In genomic region chr12:112979281-112979680, GRCh38 we compare ENCODE assay signal across 8 cellular contexts. TPM values are rescaled to one million over a fixed set of nuclear protein-coding genes. Genes with fewer than 3 reads are reported as not detected.
DNase-seq lines count a peak whose midpoint lies in the region; TF ChIP-seq lines count a peak whose summit lies in the region.

No MANE protein-coding gene starts in this region.

- 53% methylated on average over 4 of the region's 4 CpGs for WGBS in prostate gland

- intact Hi-C loops in ascending aorta (cut with DNase I) = no loop called here
- intact Hi-C loops in prostate gland (cut with DNase I) = no loop called here

- no peaks in the 10 kb centered on the region for H4K20me1 ChIP-seq in MM.1S (ENCODE audit: insufficient read depth, low read length)

- H3K27ac ChIP-seq in MM.1S (ENCODE audit: low read length) (peak overlapping the region; percentile 95), ascending aorta (peak overlapping the region; percentile 62 to 75), prostate gland (peak overlapping the region; percentile 71 to 72)

- POLR2A ChIA-PET in HEK293T (lab: Yijun Ruan, JAX) = no interaction called here

- peaks cover 17% of the 10 kb centered on the region for H3K9me3 Mint-ChIP-seq in nephron progenitor cell

- peaks cover 11% of the 10 kb centered on the region for H3K27me3 Mint-ChIP-seq in nephron progenitor cell (ENCODE audit: low read depth, poor library complexity)

- TF ChIP-seq POLR2A in GM15510 (IDR thresholded peaks at IDR 0.05; ENCODE audit: borderline replicate concordance, extremely low read depth, insufficient read length) = peak; percentile 57
- TF ChIP-seq POLR2A in prostate gland (IDR thresholded peaks at IDR 0.05) = no peak

- H3K9me3 ChIP-seq in MM.1S (replicated peaks; ENCODE audit: insufficient read depth, low read length) (no peaks in the 10 kb centered on the region), ascending aorta (peaks cover 0 to 2% of the 10 kb centered on the region in 2 donors), prostate gland (no peaks in the 10 kb centered on the region)

- H3K36me3 ChIP-seq in MM.1S (replicated peaks; ENCODE audit: insufficient read depth, low read length) = no peaks in the 10 kb centered on the region
- H3K36me3 ChIP-seq in ascending aorta = no peaks in the 10 kb centered on the region
- no peaks in the 10 kb centered on the region for H3K36me3 ChIP-seq in prostate gland

- peak overlapping the region; percentile 81 for H3K9ac ChIP-seq in MM.1S (ENCODE audit: low read length)

- H3K9me2 ChIP-seq in MM.1S (replicated peaks; ENCODE audit: insufficient read depth, low read length) = no peaks in the 10 kb centered on the region

- CTCF ChIA-PET in HEK293T (lab: Yijun Ruan, JAX) = no interaction called here

- H3K27me3 ChIP-seq in MM.1S (replicated peaks; ENCODE audit: insufficient read depth, low read length) (no peaks in the 10 kb centered on the region), ascending aorta (no peaks in the 10 kb centered on the region), prostate gland (replicated peaks; ENCODE audit: insufficient read depth) (no peaks in the 10 kb centered on the region)

- H3K27ac Mint-ChIP-seq in nephron progenitor cell = no peak overlapping the region

- H3K4me2 ChIP-seq in MM.1S (ENCODE audit: low read depth, low read length) = peak overlapping the region; percentile 86

- peaks cover 14% of the 10 kb centered on the region for H3F3A ChIP-seq in MM.1S (ENCODE audit: insufficient read depth, low read length)

- H2AFZ ChIP-seq in MM.1S (ENCODE audit: low read length) = peak overlapping the region; percentile 38

- H3K4me1 ChIP-seq in MM.1S (ENCODE audit: low read length) = peaks cover 6% of the 10 kb centered on the region; the same call in 1 of the 2 replicates
- peaks cover 0 to 2% of the 10 kb centered on the region in 2 donors for H3K4me1 ChIP-seq in ascending aorta
- H3K4me1 ChIP-seq in prostate gland (replicated peaks) = no peaks in the 10 kb centered on the region

- DNase-seq in MM.1S (peak; percentile 42), ascending aorta (ENCODE audit: low spot score in 2 of 2) (no peak), prostate gland (ENCODE audit: low spot score) (peak; percentile 29), HEK293T (ENCODE audit: extremely low spot score) (no peak), nephron progenitor cell (no peak), NCI-H345 treated with DMSO at 0.1 percent for 48 hours (lab: John Stamatoyannopoulos, UW; ENCODE audit: unreplicated experiment) (no peak)
- no peak for DNase-seq in effector CD8-positive, alpha-beta T cell (lab: John Stamatoyannopoulos, UW)

- no peaks in the 10 kb centered on the region for H3K36me3 Mint-ChIP-seq in nephron progenitor cell (ENCODE audit: low read depth)

- peaks cover 51% of the 10 kb centered on the region for H3K79me2 ChIP-seq in MM.1S (ENCODE audit: low read length)

- no peak for TF ChIP-seq CTCF in MM.1S (IDR thresholded peaks at IDR 0.05; ENCODE audit: low read length)
- no peak for TF ChIP-seq CTCF in ascending aorta (IDR thresholded peaks at IDR 0.05)
- no peak for TF ChIP-seq CTCF in prostate gland (IDR thresholded peaks at IDR 0.05)
- TF ChIP-seq CTCF in nephron progenitor cell (IDR thresholded peaks at IDR 0.05) = no peak

- H3K4me3 ChIP-seq in MM.1S (ENCODE audit: low read length) = peak overlapping the region; percentile 87
- H3K4me3 ChIP-seq in ascending aorta = peak overlapping the region; percentile 45 to 69
- peak overlapping the region; percentile 19 to 27 for H3K4me3 ChIP-seq in prostate gland

- H3K4me3 Mint-ChIP-seq in nephron progenitor cell = no peak overlapping the region

- no peaks in the 10 kb centered on the region for H3K4me1 Mint-ChIP-seq in nephron progenitor cell

TF ChIP-seq in HEK293T, 16 proteins besides CTCF, POLR2A, EP300 and RAD21:
- TF ChIP-seq TARDBP (IDR thresholded peaks at IDR 0.05) (no peak), CTBP1 (IDR thresholded peaks at IDR 0.05; ENCODE audit: borderline replicate concordance) (no peak), FOXA1 (IDR thresholded peaks at IDR 0.05) (no peak), SP1 (IDR thresholded peaks at IDR 0.05) (no peak), SUZ12 (IDR thresholded peaks at IDR 0.05) (no peak), HDGF (IDR thresholded peaks at IDR 0.05; ENCODE audit: borderline replicate concordance) (no peak)
- TF ChIP-seq, protein P1, sequence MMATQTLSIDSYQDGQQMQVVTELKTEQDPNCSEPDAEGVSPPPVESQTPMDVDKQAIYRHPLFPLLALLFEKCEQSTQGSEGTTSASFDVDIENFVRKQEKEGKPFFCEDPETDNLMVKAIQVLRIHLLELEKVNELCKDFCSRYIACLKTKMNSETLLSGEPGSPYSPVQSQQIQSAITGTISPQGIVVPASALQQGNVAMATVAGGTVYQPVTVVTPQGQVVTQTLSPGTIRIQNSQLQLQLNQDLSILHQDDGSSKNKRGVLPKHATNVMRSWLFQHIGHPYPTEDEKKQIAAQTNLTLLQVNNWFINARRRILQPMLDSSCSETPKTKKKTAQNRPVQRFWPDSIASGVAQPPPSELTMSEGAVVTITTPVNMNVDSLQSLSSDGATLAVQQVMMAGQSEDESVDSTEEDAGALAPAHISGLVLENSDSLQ (IDR thresholded peaks at IDR 0.05) = no peak

RNA-seq across cellular contexts. Expression of gene OAS2, which starts 1.0 kb away (rescaled TPM):
- total RNA-seq in ascending aorta (8.0 TPM), prostate gland (10 to 100 TPM in 1 of 2 donors, 1 to 10 TPM in 1; 9.7 to 12.4 TPM)

RNA-seq across cellular contexts. Expression of gene OAS3, which starts 41.0 kb away (rescaled TPM):
- 7.0 TPM for total RNA-seq in ascending aorta
- 10 to 100 TPM in 1 of 2 donors, 1 to 10 TPM in 1; 8.7 to 11.2 TPM for total RNA-seq in prostate gland

Comparison
In these comparisons a context has a peak if more than half of its experiments do, and no peak if none do; other contexts are left out.
1. DNase-seq: peak in MM.1S (single experiment) and prostate gland (single experiment); none in ascending aorta (0 of 2), HEK293T (single experiment), nephron progenitor cell (single experiment), NCI-H345 treated with DMSO at 0.1 percent for 48 hours (single experiment) and effector CD8-positive, alpha-beta T cell (single experiment).
2. H3K4me3 ChIP-seq: peak in every context shown above with its lines; median percentile 87 in MM.1S; 57 in ascending aorta; 23 in prostate gland.
3. Peak in every context shown above with its lines, with median percentiles within 50 percentile points of each other: H3K27ac ChIP-seq.